ENCODE assay signal across 8 cellular contexts in genomic region chr18:5294618-5295230, GRCh38. TPM values are rescaled to one million over a fixed set of nuclear protein-coding genes. Genes with fewer than 3 reads are reported as not detected.
DNase-seq lines count a peak whose midpoint lies in the region; ATAC-seq and TF ChIP-seq lines count a peak whose summit lies in the region.

No MANE protein-coding gene starts in this region.

- H3K27ac Mint-ChIP-seq in endothelial cell (ENCODE audit: unreplicated experiment) = peak overlapping the region; percentile 93

- TF ChIP-seq CTCF in endothelial cell (IDR thresholded peaks at IDR 0.05; ENCODE audit: unreplicated experiment) = no peak

- peak overlapping the region; percentile 85 for H3K9ac ChIP-seq in mucosa of stomach (ENCODE audit: low read length)

- no peaks in the 10 kb centered on the region for H3K27me3 ChIP-seq in mucosa of stomach (ENCODE audit: control insufficient read depth, insufficient read depth, low read length)

- DNase-seq in A172 (ENCODE audit: low spot score) (peak; percentile 29), NCI-H774 (lab: John Stamatoyannopoulos, UW) (peak; percentile 52), endothelial cell (ENCODE audit: low spot score) (no peak)
- DNase-seq in activated CD8-positive, alpha-beta memory T cell treated with anti-CD3 and anti-CD28 coated beads for 48 hours (ENCODE audit: low read depth in 2 of 3, low spot score in 2 of 3) = peak; percentile 23 to 32 (median 30)
- peak; percentile 18 to 39 for DNase-seq in stimulated activated CD8-positive, alpha-beta memory T cell treated with anti-CD3 and anti-CD28 coated beads, Interleukin-7, amount 100 ng/mL, for 48 hours (ENCODE audit: extremely low read depth in 1 of 2, low read depth in 1 of 2)

- no peaks in the 10 kb centered on the region for H3K9me3 ChIP-seq in mucosa of stomach (ENCODE audit: control insufficient read depth, low read length)

- H3K36me3 Mint-ChIP-seq in endothelial cell (ENCODE audit: low read depth, unreplicated experiment) = peaks cover 16% of the 10 kb centered on the region

- no peaks in the 10 kb centered on the region for H3K36me3 ChIP-seq in mucosa of stomach (ENCODE audit: control insufficient read depth, insufficient read depth, low read length)

- ATAC-seq in GM18868 (IDR thresholded peaks at IDR 0.05; ENCODE audit: unreplicated experiment) (peak; percentile 20), HG03097 (IDR thresholded peaks at IDR 0.05; ENCODE audit: low FRiP score, unreplicated experiment) (peak; percentile 21)

- peak overlapping the region; percentile 33 for H3K4me3 ChIP-seq in mucosa of stomach (ENCODE audit: low read length)

- no peaks in the 10 kb centered on the region for H3K9me3 Mint-ChIP-seq in endothelial cell (ENCODE audit: unreplicated experiment)

- peaks cover 23% of the 10 kb centered on the region for H3K27me3 Mint-ChIP-seq in endothelial cell (ENCODE audit: unreplicated experiment)

- peaks cover 9% of the 10 kb centered on the region for H3K4me1 ChIP-seq in mucosa of stomach (ENCODE audit: control insufficient read depth, insufficient read depth, low read length)

- peak overlapping the region; percentile 92 for H3K4me3 Mint-ChIP-seq in endothelial cell (ENCODE audit: unreplicated experiment)

- H3K4me1 Mint-ChIP-seq in endothelial cell (ENCODE audit: unreplicated experiment) = peaks cover 32% of the 10 kb centered on the region

RNA-seq across cellular contexts. Expression of gene ZBTB14, which starts 0.8 kb away (rescaled TPM):
- total RNA-seq in A172 (2014; rRNA removed; shearing (Covaris generic)) = 18.2 and 20.9 TPM in 2 replicates
- total RNA-seq in endothelial cell (ENCODE audit: unreplicated experiment) = 23.2 TPM
